In genomic region chr11:69388661-69389060, GRCh38 we compare ENCODE assay signal across 22 cellular contexts.
"Had no signal": no experiment of that assay in that cellular context is flagged by ENCODE, and none has a peak within 500 bp of the region (broad histone marks: within the 10 kb centered on the region; RNA-seq: fewer than 3 reads in every experiment).

No MANE protein-coding gene starts in this region.

- H3K27ac Mint-ChIP-seq: activated CD4-positive, alpha-beta memory T cell treated with anti-CD3 and anti-CD28 coated beads for 36 hours; activated CD4-positive, alpha-beta T cell treated with anti-CD3 and anti-CD28 coated beads, Interleukin-2, amount 10 ng/mL, durations not matched to agents 7 days and 5 days; activated naive CD8-positive, alpha-beta T cell treated with anti-CD3 and anti-CD28 coated beads, Interleukin-2, amount 10 ng/mL, durations not matched to agents 7 days and 5 days; activated T-helper 17 cell treated with anti-CD3 and anti-CD28 coated beads, Interleukin-2, amount 50 U/mL, for 72 hours; T-cell had no signal

- H3K27me3 ChIP-seq: adrenal gland had no signal

- DNase-seq: activated CD4-positive, alpha-beta memory T cell treated with anti-CD3 and anti-CD28 coated beads for 36 hours; activated CD4-positive, alpha-beta T cell treated with anti-CD3 and anti-CD28 coated beads, Interleukin-2, amount 10 ng/mL, durations not matched to agents 7 days and 5 days; activated CD4-positive, CD25-positive, alpha-beta regulatory T cell; activated CD8-positive, alpha-beta memory T cell treated with anti-CD3 and anti-CD28 coated beads for 24 hours; activated naive CD4-positive, alpha-beta T cell treated with anti-CD3 and anti-CD28 coated beads, Interleukin-2, amount 50 U/mL, for 16 hours; activated naive CD8-positive, alpha-beta T cell treated with anti-CD3 and anti-CD28 coated beads, Interleukin-2, amount 10 ng/mL, durations not matched to agents 7 days and 5 days; activated T-cell treated with anti-CD3 and anti-CD28 coated beads, Interleukin-2, amount 50 U/mL, for 48 hours; adrenal gland; anterior cingulate cortex; Karpas-422; NCI-H1105 treated with DMSO at 0.1 percent for 48 hours; NCI-H1436 treated with DMSO at 0.1 percent for 48 hours; NCI-H187; NCI-H2081; NCI-H446; NCI-H524; SIG-M5; T-cell had no signal

- H3K36me3 ChIP-seq: adrenal gland had no signal

- H3K27me3 Mint-ChIP-seq: activated CD4-positive, alpha-beta T cell treated with anti-CD3 and anti-CD28 coated beads, Interleukin-2, amount 10 ng/mL, durations not matched to agents 7 days and 5 days had no signal

- H3K4me1 Mint-ChIP-seq: activated CD4-positive, alpha-beta T cell treated with anti-CD3 and anti-CD28 coated beads, Interleukin-2, amount 10 ng/mL, durations not matched to agents 7 days and 5 days; activated T-helper 17 cell treated with anti-CD3 and anti-CD28 coated beads, Interleukin-2, amount 50 U/mL, for 72 hours; T-cell had no signal

- H3K27ac ChIP-seq: adrenal gland, PC-9, SK-N-MC, VCaP had no signal

- H3K4me1 ChIP-seq: adrenal gland had no signal

- H3K4me3 ChIP-seq: adrenal gland, PC-9, SK-N-MC had no signal

- ATAC-seq: activated T-helper 17 cell treated with anti-CD3 and anti-CD28 coated beads, Interleukin-2, amount 50 U/mL, for 72 hours; T-cell had no signal

- H3K4me3 Mint-ChIP-seq: activated CD4-positive, alpha-beta memory T cell treated with anti-CD3 and anti-CD28 coated beads for 36 hours; activated CD4-positive, alpha-beta T cell treated with anti-CD3 and anti-CD28 coated beads, Interleukin-2, amount 10 ng/mL, durations not matched to agents 7 days and 5 days; activated naive CD8-positive, alpha-beta T cell treated with anti-CD3 and anti-CD28 coated beads, Interleukin-2, amount 10 ng/mL, durations not matched to agents 7 days and 5 days; activated T-helper 17 cell treated with anti-CD3 and anti-CD28 coated beads, Interleukin-2, amount 50 U/mL, for 72 hours; T-cell had no signal

- H3K36me3 Mint-ChIP-seq: activated CD4-positive, alpha-beta memory T cell treated with anti-CD3 and anti-CD28 coated beads for 36 hours; activated naive CD8-positive, alpha-beta T cell treated with anti-CD3 and anti-CD28 coated beads, Interleukin-2, amount 10 ng/mL, durations not matched to agents 7 days and 5 days; T-cell had no signal
